ENCODE assay signal across 8 cellular contexts in genomic region chr7:98106647-98107312, GRCh38. TPM values are rescaled to one million over a fixed set of nuclear protein-coding genes. Genes with fewer than 3 reads are reported as not detected.
A peak's percentile ranks its signal among the peaks of the same experiment; 100 is the strongest.
DNase-seq lines count a peak whose midpoint lies in the region; ATAC-seq and TF ChIP-seq lines count a peak whose summit lies in the region.

Gene LMTK2 (plus strand): TSS chr7:98106862. CDS start chr7:98107178, 316 bp downstream.

- ATAC-seq in HG02588 (IDR thresholded peaks at IDR 0.05; ENCODE audit: unreplicated experiment), result peak; percentile 99

- H3K4me3 Mint-ChIP-seq in activated naive CD8-positive, alpha-beta T cell, result peak within 1 kb of the TSS; percentile 98
- H3K4me3 Mint-ChIP-seq in glutamatergic neuron (ENCODE audit: unreplicated experiment), result peak within 1 kb of the TSS; percentile 92

- TF ChIP-seq POLR2A in GM10847 (IDR thresholded peaks at IDR 0.05; ENCODE audit: extremely low read depth, insufficient read length), result peak; percentile 93
- TF ChIP-seq POLR2A in ovary (IDR thresholded peaks at IDR 0.05), result peak; percentile 90

- peaks cover 4% of the 10 kb centered on the region for H3K9me3 Mint-ChIP-seq in activated naive CD8-positive, alpha-beta T cell (ENCODE audit: low read depth)
- peaks cover 3% of the 10 kb centered on the region for H3K9me3 Mint-ChIP-seq in glutamatergic neuron (ENCODE audit: unreplicated experiment)

- H3K27me3 ChIP-seq in ovary, result no peaks in the 10 kb centered on the region
- peaks cover 0 to 4% of the 10 kb centered on the region in 2 donors for H3K27me3 ChIP-seq in tibial artery

- H3K36me3 Mint-ChIP-seq in activated naive CD8-positive, alpha-beta T cell, result no peaks in the 10 kb centered on the region
- no peaks in the 10 kb centered on the region for H3K36me3 Mint-ChIP-seq in glutamatergic neuron (ENCODE audit: unreplicated experiment)

- intact Hi-C loops in ovary (cut with DNase I) (loop anchor here in 3 of 4 donors (5.0 kb wide), 1 partner anchor 61 kb away; no protein-coding TSS in a partner anchor), tibial artery (cut with DNase I; ENCODE audit: low total_unique reads) (loop anchor here (2.0 kb wide), 1 partner anchor 62 kb away; no protein-coding TSS in a partner anchor)

- H3K9me3 ChIP-seq in ovary, result no peaks in the 10 kb centered on the region
- H3K9me3 ChIP-seq in tibial artery, result peaks cover 0 to 5% (median 0%) of the 10 kb centered on the region in 3 donors

- TF ChIP-seq EP300 in ovary (IDR thresholded peaks at IDR 0.05), result no peak

- H3K27ac Mint-ChIP-seq in activated naive CD8-positive, alpha-beta T cell, result peak within 1 kb of the TSS; percentile 93
- peak within 1 kb of the TSS; percentile 76 for H3K27ac Mint-ChIP-seq in glutamatergic neuron (ENCODE audit: unreplicated experiment)

- H3K36me3 ChIP-seq in ovary (no peaks in the 10 kb centered on the region), tibial artery (no peaks in the 10 kb centered on the region)

- 0 to 1% (median 0%) methylated on average over 44 to 75 of the region's 75 CpGs for WGBS in ovary, 3 donors

- peaks cover 4% of the 10 kb centered on the region for H3K27me3 Mint-ChIP-seq in activated naive CD8-positive, alpha-beta T cell
- H3K27me3 Mint-ChIP-seq in glutamatergic neuron (ENCODE audit: unreplicated experiment), result peaks cover 2% of the 10 kb centered on the region

- H3K4me1 Mint-ChIP-seq in activated naive CD8-positive, alpha-beta T cell (ENCODE audit: low read depth), result peaks cover 46% of the 10 kb centered on the region
- peaks cover 9% of the 10 kb centered on the region for H3K4me1 Mint-ChIP-seq in glutamatergic neuron (ENCODE audit: low read depth, unreplicated experiment)

- H3K4me1 ChIP-seq in ovary (ENCODE audit: insufficient read depth) (peaks cover 3% of the 10 kb centered on the region), tibial artery (peaks cover 0 to 28% (median 14%) of the 10 kb centered on the region in 4 donors)

- DNase-seq in NCI-H1092 (lab: John Stamatoyannopoulos, UW), result peak; percentile 96
- DNase-seq in SKM-1 treated with dmso at 0.1 percent for 144 hours (lab: John Stamatoyannopoulos, UW; ENCODE audit: unreplicated experiment), result peak; percentile 86
- peak; percentile 97 for DNase-seq in glutamatergic neuron
- peak; percentile 91 to 99 (median 96) for DNase-seq in ovary
- DNase-seq in tibial artery, result peak; percentile 96 to 97

- TF ChIP-seq CTCF in glutamatergic neuron (IDR thresholded peaks at IDR 0.05; ENCODE audit: partially characterized antibody, unreplicated experiment) (peak; percentile 92), ovary (IDR thresholded peaks at IDR 0.05) (peak; percentile 94 to 99 (median 98)), tibial artery (IDR thresholded peaks at IDR 0.05) (peak; percentile 92 to 93)

- H3K27ac ChIP-seq in ovary (peak within 1 kb of the TSS; percentile 33 to 68), tibial artery (peak within 1 kb of the TSS; percentile 83 to 85)

- peak within 1 kb of the TSS; percentile 99 for H3K4me3 ChIP-seq in ovary
- H3K4me3 ChIP-seq in tibial artery, result peak within 1 kb of the TSS; percentile 92 to 93

RNA-seq across cellular contexts. Expression of gene LMTK2, which starts in this region (rescaled TPM):
- total RNA-seq in glutamatergic neuron (ENCODE audit: unreplicated experiment) (20.6 TPM), ovary (10 to 100 TPM; 12.0 to 17.1 (median 13.6) TPM)
- polyA plus RNA-seq in ovary, result 1 to 10 TPM; 4.4 to 8.5 TPM

Comparison
In these comparisons a context has a peak if more than half of its experiments do, and no peak if none do; other contexts are left out.
1. Peak in every context shown above with its lines: DNase-seq, ATAC-seq, H3K4me3 ChIP-seq and H3K27ac ChIP-seq.